In genomic region chr11:48017105-48017874, GRCh38 we compare ENCODE assay signal across 11 cellular contexts. TPM values are rescaled to one million over a fixed set of nuclear protein-coding genes. Genes with fewer than 3 reads are reported as not detected.
DNase-seq lines count a peak whose midpoint lies in the region; ATAC-seq lines count a peak whose summit lies in the region.
"Had no signal": no experiment of that assay in that cellular context is flagged by ENCODE, and none has a peak within 500 bp of the region (broad histone marks: within the 10 kb centered on the region; RNA-seq: fewer than 3 reads in every experiment).

No MANE protein-coding gene starts in this region.

- H3K23ac ChIP-seq in mesenchymal stem cell (ENCODE audit: low read length in 2 of 2): no peak overlapping the region

- WGBS in mesenchymal stem cell: 93% methylated on average over 1 of the region's 1 CpG

- H3K27me3 ChIP-seq in mesenchymal stem cell (ENCODE audit: control insufficient read depth in 1 of 2, insufficient read depth in 1 of 2, low read length in 2 of 2): no peaks in the 10 kb centered on the region
- H3K27me3 ChIP-seq: tibial nerve had no signal

- no peak overlapping the region for H2BK15ac ChIP-seq in mesenchymal stem cell (ENCODE audit: low read depth, poor library complexity, severe bottlenecking)

- H3K4me3 Mint-ChIP-seq in activated T-cell treated with anti-CD3 and anti-CD28 coated beads, Interleukin-2, amount 50 U/mL, for 4 hours: no peak overlapping the region

- DNase-seq in stimulated activated CD4-positive, alpha-beta T cell treated with anti-CD3 and anti-CD28 coated beads, Interleukin-1b, Interleukin-23, amount 100 ng/mL, for 48 hours: peak; percentile 57
- no peak for DNase-seq in stimulated activated CD4-positive, alpha-beta T cell treated with anti-CD3 and anti-CD28 coated beads, Interleukin-2, amount 100 ng/mL, for 48 hours
- no peak for DNase-seq in activated T-cell treated with anti-CD3 and anti-CD28 coated beads, Interleukin-2, amount 50 U/mL, for 4 hours
- DNase-seq in mesenchymal stem cell (no peak), HT-29 (ENCODE audit: low spot score) (no peak), GDM1 (lab: John Stamatoyannopoulos, UW) (no peak)
- DNase-seq: NCI-H146 had no signal

- no peaks in the 10 kb centered on the region for H3K9me3 ChIP-seq in mesenchymal stem cell (ENCODE audit: control insufficient read depth, low read length)
- H3K9me3 ChIP-seq: tibial nerve had no signal

- H3K79me1 ChIP-seq in mesenchymal stem cell (replicated peaks; ENCODE audit: low read length, poor library complexity, severe bottlenecking): no peaks in the 10 kb centered on the region

- no peak overlapping the region for H2BK5ac ChIP-seq in mesenchymal stem cell (ENCODE audit: low read depth, low read length, poor library complexity, severe bottlenecking)

- H3K36me3 ChIP-seq in mesenchymal stem cell (ENCODE audit: control insufficient read depth in 1 of 2, insufficient read depth in 2 of 2, low read depth in 1 of 2, low read length in 2 of 2): peaks cover 0 to 8% of the 10 kb centered on the region in 2 experiments
- H3K36me3 ChIP-seq: tibial nerve had no signal

- peak overlapping the region; percentile 12 for H4K8ac ChIP-seq in mesenchymal stem cell (ENCODE audit: low read length)

- no peak overlapping the region for H3K27ac ChIP-seq in mesenchymal stem cell (ENCODE audit: low read length, poor library complexity, severe bottlenecking)
- H3K27ac ChIP-seq: RWPE1 had no signal

- H3K27me3 Mint-ChIP-seq in activated T-cell treated with anti-CD3 and anti-CD28 coated beads, Interleukin-2, amount 50 U/mL, for 4 hours (ENCODE audit: low read depth): no peaks in the 10 kb centered on the region

- peaks cover 49% of the 10 kb centered on the region for H3K4me1 ChIP-seq in mesenchymal stem cell (ENCODE audit: control insufficient read depth, insufficient read depth, low read depth, low read length)

- no peak overlapping the region for H2BK120ac ChIP-seq in mesenchymal stem cell (ENCODE audit: low read depth, low read length)

- no peak overlapping the region for H3K4me2 ChIP-seq in mesenchymal stem cell (ENCODE audit: low read length, poor library complexity, severe bottlenecking)

- peak overlapping the region in 1 of 2 experiments; percentile 85 for H3K14ac ChIP-seq in mesenchymal stem cell (ENCODE audit: low read length in 2 of 2)

- no peak overlapping the region for H3K4ac ChIP-seq in mesenchymal stem cell (ENCODE audit: low read depth in 1 of 2, low read length in 2 of 2)

- peaks cover 91% of the 10 kb centered on the region for H3K4me1 Mint-ChIP-seq in activated T-cell treated with anti-CD3 and anti-CD28 coated beads, Interleukin-2, amount 50 U/mL, for 4 hours (ENCODE audit: low read depth)

- H4K91ac ChIP-seq in mesenchymal stem cell (ENCODE audit: low read length): peak overlapping the region; percentile 88

- H3K4me3 ChIP-seq in mesenchymal stem cell (ENCODE audit: insufficient read depth in 1 of 2, low read depth in 1 of 2, low read length in 2 of 2): no peak overlapping the region
- H3K4me3 ChIP-seq: tibial nerve had no signal

- peaks cover 3% of the 10 kb centered on the region for H3K36me3 Mint-ChIP-seq in activated T-cell treated with anti-CD3 and anti-CD28 coated beads, Interleukin-2, amount 50 U/mL, for 4 hours (ENCODE audit: insufficient read depth)

- H2BK12ac ChIP-seq in mesenchymal stem cell (ENCODE audit: low read length in 2 of 2): peak overlapping the region in 1 of 2 experiments; percentile 51

- ATAC-seq in activated T-cell treated with anti-CD3 and anti-CD28 coated beads, Interleukin-2, amount 50 U/mL, for 4 hours: peak; percentile 27 to 44
- ATAC-seq in HG02678 (IDR thresholded peaks at IDR 0.05; ENCODE audit: unreplicated experiment): no peak
- no peak for ATAC-seq in GM18867 (IDR thresholded peaks at IDR 0.05; ENCODE audit: unreplicated experiment)

- H3K9me3 Mint-ChIP-seq in activated T-cell treated with anti-CD3 and anti-CD28 coated beads, Interleukin-2, amount 50 U/mL, for 4 hours: no peaks in the 10 kb centered on the region

- H3K18ac ChIP-seq in mesenchymal stem cell (ENCODE audit: low read depth in 1 of 2, low read length in 2 of 2): peak overlapping the region in 1 of 2 experiments; percentile 18

- peak overlapping the region; percentile 10 for H2AK5ac ChIP-seq in mesenchymal stem cell (ENCODE audit: low read length, severe bottlenecking)

- no peak overlapping the region for H2AFZ ChIP-seq in mesenchymal stem cell (ENCODE audit: low read depth, low read length)

- no peak overlapping the region for H3K9ac ChIP-seq in mesenchymal stem cell (ENCODE audit: low read length)

RNA-seq across cellular contexts. Expression of gene PTPRJ, which starts 36.9 kb away (rescaled TPM):
- total RNA-seq in activated T-cell treated with anti-CD3 and anti-CD28 coated beads, Interleukin-2, amount 50 U/mL, for 4 hours: 10 to 100 TPM; 13.8 to 22.3 (median 19.0) TPM
- 17.1 TPM for polyA plus RNA-seq in mesenchymal stem cell (2013, experiment 1 of 2)
- polyA plus RNA-seq in mesenchymal stem cell (2013, experiment 2 of 2): 16.8 TPM
- 11.6 and 16.3 TPM in 2 replicates for total RNA-seq in HT-29 (2014; rRNA removed; shearing (Covaris generic))

Comparison
In these comparisons a context has a peak if more than half of its experiments do, and no peak if none do; other contexts are left out.
1. ATAC-seq: peak in activated T-cell treated with anti-CD3 and anti-CD28 coated beads, Interleukin-2, amount 50 U/mL, for 4 hours (2 of 2); none in HG02678 (single experiment) and GM18867 (single experiment).